In the genomic region with DNA sequence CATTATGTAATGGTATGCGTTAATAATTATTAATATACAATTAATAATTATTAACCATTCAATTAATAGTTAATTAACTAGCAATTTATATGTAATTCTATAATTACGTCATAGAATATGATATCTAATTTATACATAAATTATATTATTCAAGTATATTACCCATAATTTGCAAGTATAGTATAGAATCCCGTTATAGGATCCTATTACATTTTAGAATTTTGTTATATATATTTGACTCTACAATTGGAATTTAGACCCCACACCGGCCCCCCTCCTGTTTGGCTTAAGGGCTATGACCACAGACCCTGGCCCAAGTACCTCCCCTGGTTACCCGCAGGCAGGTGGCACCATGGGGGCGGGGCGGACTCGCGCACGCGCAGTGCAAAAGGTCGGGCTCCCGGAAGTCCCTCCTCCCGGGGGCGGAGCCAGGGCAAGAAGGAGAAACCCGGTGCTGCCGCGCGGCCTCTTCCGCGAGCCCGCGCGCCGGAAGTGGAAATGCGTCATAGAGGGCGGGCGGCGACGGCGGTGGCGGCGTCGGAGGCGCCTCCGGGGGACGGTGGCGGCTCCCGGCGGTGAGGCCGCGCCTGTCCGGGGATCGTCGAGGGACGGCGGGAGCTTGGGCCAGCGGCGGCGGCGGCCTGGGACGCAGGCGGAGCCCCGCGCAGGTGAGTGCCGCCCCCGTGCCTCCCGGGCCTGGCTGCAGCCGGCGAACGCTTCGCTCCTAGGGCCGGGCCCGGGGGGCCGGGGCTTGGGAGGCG, we compare ENCODE assay signal across 8 cellular contexts. TPM values are rescaled to one million over a fixed set of nuclear protein-coding genes. Genes with fewer than 3 reads are reported as not detected.
DNase-seq lines count a peak whose midpoint lies in the region; ATAC-seq and TF ChIP-seq lines count a peak whose summit lies in the region.

A gene with protein sequence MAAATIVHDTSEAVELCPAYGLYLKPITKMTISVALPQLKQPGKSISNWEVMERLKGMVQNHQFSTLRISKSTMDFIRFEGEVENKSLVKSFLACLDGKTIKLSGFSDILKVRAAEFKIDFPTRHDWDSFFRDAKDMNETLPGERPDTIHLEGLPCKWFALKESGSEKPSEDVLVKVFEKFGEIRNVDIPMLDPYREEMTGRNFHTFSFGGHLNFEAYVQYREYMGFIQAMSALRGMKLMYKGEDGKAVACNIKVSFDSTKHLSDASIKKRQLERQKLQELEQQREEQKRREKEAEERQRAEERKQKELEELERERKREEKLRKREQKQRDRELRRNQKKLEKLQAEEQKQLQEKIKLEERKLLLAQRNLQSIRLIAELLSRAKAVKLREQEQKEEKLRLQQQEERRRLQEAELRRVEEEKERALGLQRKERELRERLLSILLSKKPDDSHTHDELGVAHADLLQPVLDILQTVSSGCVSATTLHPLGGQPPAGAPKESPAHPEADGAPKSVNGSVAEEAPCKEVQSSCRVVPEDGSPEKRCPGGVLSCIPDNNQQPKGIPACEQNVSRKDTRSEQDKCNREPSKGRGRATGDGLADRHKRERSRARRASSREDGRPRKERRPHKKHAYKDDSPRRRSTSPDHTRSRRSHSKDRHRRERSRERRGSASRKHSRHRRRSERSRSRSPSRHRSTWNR (plus strand): TSS at position 503 of the 761 bp plus-strand sequence. CDS start 1,859 bp downstream, outside the sequence.

- H3K9me3 Mint-ChIP-seq in activated naive CD8-positive, alpha-beta T cell treated with anti-CD3 and anti-CD28 coated beads, Interleukin-2, amount 50 U/mL, for 24 hours, result no peaks in the 10 kb centered on the region

- DNase-seq in NCI-H1436 (lab: John Stamatoyannopoulos, UW) (peak; percentile 94), SW480 (ENCODE audit: low spot score) (peak; percentile 86), cardiac septum (ENCODE audit: low spot score) (peak; percentile 98), tibial nerve (ENCODE audit: low spot score in 2 of 2) (peak; percentile 89 to 94)
- DNase-seq in activated naive CD8-positive, alpha-beta T cell treated with anti-CD3 and anti-CD28 coated beads, Interleukin-2, amount 50 U/mL, for 24 hours, result peak; percentile 99

- no peaks in the 10 kb centered on the region for H3K9me3 ChIP-seq in parathyroid adenoma (ENCODE audit: control insufficient read depth, low read length)
- H3K9me3 ChIP-seq in tibial nerve, result no peaks in the 10 kb centered on the region

- H2AFZ ChIP-seq in parathyroid adenoma, result no peak within 1 kb of the TSS

- intact Hi-C loops in cardiac septum (cut with DNase I), result loop anchor here (5.0 to 10.0 kb wide), 2 partner anchors 139 to 196 kb away; a partner anchor contains a TSS

- H3K4me2 ChIP-seq in parathyroid adenoma (ENCODE audit: low read length), result peak within 1 kb of the TSS; percentile 82

- H3K27ac Mint-ChIP-seq in activated naive CD8-positive, alpha-beta T cell treated with anti-CD3 and anti-CD28 coated beads, Interleukin-2, amount 50 U/mL, for 24 hours, result peak within 1 kb of the TSS; percentile 87

- TF ChIP-seq POLR2A in tibial nerve (IDR thresholded peaks at IDR 0.05), result peak; percentile 61 to 77

- TF ChIP-seq EP300 in tibial nerve (IDR thresholded peaks at IDR 0.05), result peak; percentile 74 to 94

- H3K4me1 ChIP-seq in parathyroid adenoma, result no peaks in the 10 kb centered on the region
- peaks cover 0 to 39% (median 14%) of the 10 kb centered on the region in 4 donors for H3K4me1 ChIP-seq in tibial nerve

- ATAC-seq in HG02798 (IDR thresholded peaks at IDR 0.05; ENCODE audit: poor library complexity, unreplicated experiment), result peak; percentile 92
- peak; percentile 81 for ATAC-seq in activated naive CD8-positive, alpha-beta T cell treated with anti-CD3 and anti-CD28 coated beads, Interleukin-2, amount 50 U/mL, for 24 hours

- no peaks in the 10 kb centered on the region for H3K27me3 Mint-ChIP-seq in activated naive CD8-positive, alpha-beta T cell treated with anti-CD3 and anti-CD28 coated beads, Interleukin-2, amount 50 U/mL, for 24 hours

- peaks cover 14% of the 10 kb centered on the region for H3K79me2 ChIP-seq in parathyroid adenoma

- peak within 1 kb of the TSS; percentile 93 for H3K4me3 Mint-ChIP-seq in activated naive CD8-positive, alpha-beta T cell treated with anti-CD3 and anti-CD28 coated beads, Interleukin-2, amount 50 U/mL, for 24 hours

- WGBS in tibial nerve, 2 donors, result 3 to 9% methylated on average over 10 to 47 of the region's 66 CpGs

- peak within 1 kb of the TSS; percentile 19 for H3K9ac ChIP-seq in parathyroid adenoma

- no peaks in the 10 kb centered on the region for H3K36me3 ChIP-seq in parathyroid adenoma (ENCODE audit: control insufficient read depth, insufficient read depth, low read length)
- H3K36me3 ChIP-seq in tibial nerve, result peaks cover 9 to 32% (median 25%) of the 10 kb centered on the region in 3 donors

- peak within 1 kb of the TSS; percentile 92 for H3K4me3 ChIP-seq in GM12875 (ENCODE audit: low read depth, low read length)
- H3K4me3 ChIP-seq in parathyroid adenoma (ENCODE audit: low read depth, low read length), result peak within 1 kb of the TSS; percentile 52
- H3K4me3 ChIP-seq in tibial nerve, result peak within 1 kb of the TSS; percentile 59 to 97 (median 92)

- peaks cover 27% of the 10 kb centered on the region for H3K4me1 Mint-ChIP-seq in activated naive CD8-positive, alpha-beta T cell treated with anti-CD3 and anti-CD28 coated beads, Interleukin-2, amount 50 U/mL, for 24 hours

- peak within 1 kb of the TSS; percentile 61 for H3K27ac ChIP-seq in parathyroid adenoma
- peak within 1 kb of the TSS; percentile 81 to 97 (median 88) for H3K27ac ChIP-seq in tibial nerve

- TF ChIP-seq CTCF in GM12875 (IDR thresholded peaks at IDR 0.05; ENCODE audit: borderline replicate concordance, insufficient read depth, low read depth, low read length), result no peak
- peak; percentile 7 for TF ChIP-seq CTCF in parathyroid adenoma (IDR thresholded peaks at IDR 0.05)
- peak in 2 of 5 experiments; percentile 7 to 33 for TF ChIP-seq CTCF in tibial nerve (IDR thresholded peaks at IDR 0.05)

- no peaks in the 10 kb centered on the region for H3K27me3 ChIP-seq in parathyroid adenoma (ENCODE audit: control insufficient read depth, insufficient read depth, low read length)
- H3K27me3 ChIP-seq in tibial nerve, result no peaks in the 10 kb centered on the region

- H3K36me3 Mint-ChIP-seq in activated naive CD8-positive, alpha-beta T cell treated with anti-CD3 and anti-CD28 coated beads, Interleukin-2, amount 50 U/mL, for 24 hours (ENCODE audit: low read depth), result peaks cover 29% of the 10 kb centered on the region

RNA-seq across cellular contexts. Expression of the gene that starts here (rescaled TPM):
- total RNA-seq in cardiac septum (19.9 TPM), tibial nerve (100 to 1,000 TPM in 1 of 4 donors, 10 to 100 TPM in 3; 58.3 to 139 (median 72.6) TPM)

Comparison
In these comparisons a context has a peak if more than half of its experiments do, and no peak if none do; other contexts are left out.
1. Peak in every context shown above with its lines: DNase-seq, ATAC-seq, H3K4me3 ChIP-seq and H3K27ac ChIP-seq.